ENCODE assay signal across 21 cellular contexts in the genomic region with DNA sequence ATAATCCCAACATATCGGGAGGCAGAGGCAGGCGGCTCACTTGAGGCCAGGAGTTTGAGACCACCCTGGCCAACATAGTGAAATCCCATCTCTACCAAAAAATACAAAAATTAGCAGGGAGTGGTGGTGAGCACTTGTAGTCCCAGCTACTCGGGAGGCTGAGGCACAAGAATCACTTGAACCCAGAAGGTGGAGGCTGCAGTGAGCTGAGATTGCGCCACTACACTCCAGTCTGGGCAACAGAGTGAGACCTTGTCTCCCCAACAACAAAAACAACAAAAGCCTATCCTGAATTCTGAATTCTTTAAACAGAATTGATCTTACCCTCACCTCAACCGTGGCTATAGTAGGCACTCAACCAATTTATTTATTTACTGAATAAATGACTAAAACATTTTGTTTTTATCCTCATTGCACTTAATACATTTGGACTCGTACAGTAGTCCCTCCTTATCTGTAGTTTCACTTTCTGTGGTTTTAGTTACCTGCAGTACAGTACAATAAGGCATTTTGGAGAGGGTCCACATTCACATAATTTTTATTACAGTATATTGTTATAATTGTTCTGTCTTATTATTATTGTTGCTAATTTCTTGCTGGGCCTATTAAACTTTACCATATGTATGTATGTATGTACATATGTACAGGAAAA.
"Had no signal": no experiment of that assay in that cellular context is flagged by ENCODE, and none has a peak within 500 bp of the region (broad histone marks: within the 10 kb centered on the region; RNA-seq: fewer than 3 reads in every experiment).

No MANE protein-coding gene starts in this region.

- H3K36me3 ChIP-seq: heart left ventricle, prostate gland, thyroid gland, upper lobe of left lung, uterus had no signal

- H3K9ac ChIP-seq: parathyroid adenoma had no signal

- ATAC-seq: foreskin keratinocyte, heart left ventricle, left colon, sciatic nerve had no signal

- FAIRE-seq: colon, endothelial cell of umbilical vein had no signal

- H2AFZ ChIP-seq: parathyroid adenoma had no signal

- H3K9me3 ChIP-seq: heart left ventricle, prostate gland, thyroid gland, upper lobe of left lung, uterus had no signal

- H3K4me1 ChIP-seq: foreskin keratinocyte, parathyroid adenoma, prostate gland, upper lobe of left lung, uterus had no signal

- H3K27me3 ChIP-seq: foreskin keratinocyte, heart left ventricle, thyroid gland, upper lobe of left lung, uterus had no signal

- H3K27ac ChIP-seq: foreskin keratinocyte, parathyroid adenoma, prostate gland, thyroid gland, upper lobe of left lung, uterus had no signal

- H3K4me3 ChIP-seq: heart left ventricle, prostate gland, thyroid gland, upper lobe of left lung, uterus had no signal

- H3K79me2 ChIP-seq: parathyroid adenoma had no signal

- DNase-seq: endodermal cell; erythroblast; foreskin keratinocyte; heart left ventricle; hippocampal formation; left colon; mesendoderm; naive B cell; occipital lobe; retina; stimulated activated CD4-positive, alpha-beta T cell treated with anti-CD3 and anti-CD28 coated beads, Interleukin-2, amount 100 ng/mL, for 24 hours; stimulated activated CD4-positive, alpha-beta T cell treated with anti-CD3 and anti-CD28 coated beads, Interleukin-4, amount 100 ng/mL, for 4 hours; stimulated activated naive CD4-positive, alpha-beta T cell; thyroid gland; upper lobe of left lung; uterus had no signal
